20 cellular contexts compared by ENCODE assay signal in genomic region chr3:117165611-117166051, GRCh38.
DNase-seq lines count a peak whose midpoint lies in the region; ATAC-seq and TF ChIP-seq lines count a peak whose summit lies in the region.
"Had no signal": no experiment of that assay in that cellular context is flagged by ENCODE, and none has a peak within 500 bp of the region (broad histone marks: within the 10 kb centered on the region; RNA-seq: fewer than 3 reads in every experiment).

No MANE protein-coding gene starts in this region.

- no peak overlapping the region for H3K4me3 ChIP-seq in BJ (ENCODE audit: low read depth, low read length)
- H3K4me3 ChIP-seq: Peyer's patch, vagina had no signal

- TF ChIP-seq CTCF in BJ (IDR thresholded peaks at IDR 0.05; ENCODE audit: insufficient read depth, low read depth, low read length) (no peak), HFFc6 (IDR thresholded peaks at IDR 0.05) (no peak), omental fat pad (IDR thresholded peaks at IDR 0.05) (no peak)

- CTCF ChIA-PET in BJ (lab: Yijun Ruan, JAX), result interaction anchor here (1.4 kb wide), 1 partner anchor 21 kb away, joined by 3 read pairs; no protein-coding TSS in a partner anchor

- H3K27me3 ChIP-seq in BJ (ENCODE audit: control insufficient read depth, insufficient read depth, low read length), result no peaks in the 10 kb centered on the region
- H3K27me3 ChIP-seq: Peyer's patch, vagina had no signal

- DNase-seq in BJ (ENCODE audit: low read depth) (peak; percentile 43), HFFc6 (peak; percentile 51), astrocyte of the hippocampus (ENCODE audit: low read depth, low spot score) (peak; percentile 69), iPS-NIHi7 (ENCODE audit: extremely low spot score) (peak; percentile 24), omental fat pad (ENCODE audit: low spot score) (no peak), germinal center (ENCODE audit: low spot score) (no peak), cortex of kidney (lab: John Stamatoyannopoulos, UW) (no peak)
- DNase-seq: ACHN; activated CD4-positive, alpha-beta memory T cell treated with anti-CD3 and anti-CD28 coated beads for 36 hours; activated effector memory CD4-positive, alpha-beta T cell treated with Interleukin-2 at 50 U/mL for 16 hours; CD4-positive, CD25-positive, alpha-beta regulatory T cell; GF-D8; hippocampal formation; Karpas-422; NCI-H187 treated with DMSO at 0.1 percent for 48 hours; NCI-H446; Peyer's patch had no signal

- ATAC-seq in omental fat pad (ENCODE audit: low FRiP score) (no peak), SK-N-SH treated with all-trans-retinoic acid at 6 μM for 48 hours (no peak)
- ATAC-seq: stimulated activated memory B cell treated with anti-CD40 and anti-IgM and Interleukin-4, amounts not matched to agents 10 μg/mL and 1 μg/mL and 100 μg/mL, for 72 hours had no signal

- H3K36me3 Mint-ChIP-seq in HFFc6 (ENCODE audit: low read depth), result no peaks in the 10 kb centered on the region
- H3K36me3 Mint-ChIP-seq: activated CD4-positive, alpha-beta memory T cell treated with anti-CD3 and anti-CD28 coated beads for 36 hours; CD4-positive, CD25-positive, alpha-beta regulatory T cell; stimulated activated memory B cell treated with anti-CD40 and anti-IgM and Interleukin-4, amounts not matched to agents 10 μg/mL and 1 μg/mL and 100 μg/mL, for 72 hours had no signal

- H3K36me3 ChIP-seq in BJ (ENCODE audit: control insufficient read depth, insufficient read depth, low read length), result no peaks in the 10 kb centered on the region
- H3K36me3 ChIP-seq: Peyer's patch, vagina had no signal

- no peaks in the 10 kb centered on the region for H3K4me1 Mint-ChIP-seq in HFFc6 (ENCODE audit: low read depth)
- H3K4me1 Mint-ChIP-seq: CD4-positive, CD25-positive, alpha-beta regulatory T cell; stimulated activated memory B cell treated with anti-CD40 and anti-IgM and Interleukin-4, amounts not matched to agents 10 μg/mL and 1 μg/mL and 100 μg/mL, for 72 hours had no signal

- H3K4me3 Mint-ChIP-seq in HFFc6, result no peak overlapping the region; the same call in 1 of the 2 replicates
- H3K4me3 Mint-ChIP-seq: activated CD4-positive, alpha-beta memory T cell treated with anti-CD3 and anti-CD28 coated beads for 36 hours; CD4-positive, CD25-positive, alpha-beta regulatory T cell; stimulated activated memory B cell treated with anti-CD40 and anti-IgM and Interleukin-4, amounts not matched to agents 10 μg/mL and 1 μg/mL and 100 μg/mL, for 72 hours had no signal

- peak overlapping the region; percentile 71; the same call in 1 of the 2 replicates for H3K27ac Mint-ChIP-seq in HFFc6
- H3K27ac Mint-ChIP-seq: activated CD4-positive, alpha-beta memory T cell treated with anti-CD3 and anti-CD28 coated beads for 36 hours; CD4-positive, CD25-positive, alpha-beta regulatory T cell; stimulated activated memory B cell treated with anti-CD40 and anti-IgM and Interleukin-4, amounts not matched to agents 10 μg/mL and 1 μg/mL and 100 μg/mL, for 72 hours had no signal

- no peaks in the 10 kb centered on the region for H3K27me3 Mint-ChIP-seq in HFFc6 (ENCODE audit: insufficient read depth)
- H3K27me3 Mint-ChIP-seq: activated CD4-positive, alpha-beta memory T cell treated with anti-CD3 and anti-CD28 coated beads for 36 hours; CD4-positive, CD25-positive, alpha-beta regulatory T cell; stimulated activated memory B cell treated with anti-CD40 and anti-IgM and Interleukin-4, amounts not matched to agents 10 μg/mL and 1 μg/mL and 100 μg/mL, for 72 hours had no signal

- POLR2A ChIA-PET in BJ (lab: Charles Lee), result no interaction called here

- peaks cover 41% of the 10 kb centered on the region for H3K9me3 Mint-ChIP-seq in HFFc6

TF ChIP-seq in SK-N-SH treated with all-trans-retinoic acid at 6 μM for 48 hours, 23 proteins besides CTCF, POLR2A, EP300 and RAD21:
- no peak for TF ChIP-seq CREB5 (CRISPR knock-in tag; IDR thresholded peaks at IDR 0.05; ENCODE audit: low read depth)
- no peak for TF ChIP-seq TSHZ2 (CRISPR knock-in tag; IDR thresholded peaks at IDR 0.05)
- TF ChIP-seq PATZ1 (CRISPR knock-in tag; IDR thresholded peaks at IDR 0.05; ENCODE audit: borderline replicate concordance), result no peak
- no peak for TF ChIP-seq RARB (CRISPR knock-in tag; IDR thresholded peaks at IDR 0.05)
- TF ChIP-seq OSR1 (CRISPR knock-in tag; IDR thresholded peaks at IDR 0.05), result no peak
- no peak for TF ChIP-seq BACH2 (CRISPR knock-in tag; IDR thresholded peaks at IDR 0.05; ENCODE audit: borderline replicate concordance)
- TF ChIP-seq ZC3H10 (CRISPR knock-in tag; IDR thresholded peaks at IDR 0.05), result no peak

Comparison
In these comparisons a context has a peak if more than half of its experiments do, and no peak if none do; other contexts are left out.
1. DNase-seq: peak in BJ (single experiment), HFFc6 (single experiment), astrocyte of the hippocampus (single experiment) and iPS-NIHi7 (single experiment); none in omental fat pad (single experiment), germinal center (single experiment) and cortex of kidney (single experiment).